Comparison of ENCODE assay signal across 8 cellular contexts in genomic region chr16:2514333-2515179, GRCh38. TPM values are rescaled to one million over a fixed set of nuclear protein-coding genes. Genes with fewer than 3 reads are reported as not detected.
A peak's percentile ranks its signal among the peaks of the same experiment; 100 is the strongest.
DNase-seq lines count a peak whose midpoint lies in the region; ATAC-seq and TF ChIP-seq lines count a peak whose summit lies in the region.

No MANE protein-coding gene starts in this region.

- H3K4me2 ChIP-seq in PC-3 (ENCODE audit: low read length): peak overlapping the region; percentile 99

- no peaks in the 10 kb centered on the region for H3K36me3 Mint-ChIP-seq in mesothelial cell of epicardium

- H4K20me1 ChIP-seq in PC-3 (ENCODE audit: low read length): peaks cover 40% of the 10 kb centered on the region

- H3K4me3 ChIP-seq in PC-3 (ENCODE audit: low read length) (peak overlapping the region; percentile 81), upper lobe of right lung (peak overlapping the region; percentile 88)

- ATAC-seq in PC-3 (no peak), upper lobe of right lung (peak; percentile 16)

- POLR2A ChIA-PET in PC-3 (lab: Charles Lee; ENCODE audit: unreplicated experiment): no interaction called here

- H3K9me3 Mint-ChIP-seq in mesothelial cell of epicardium: no peaks in the 10 kb centered on the region

- TF ChIP-seq CTCF in PC-3 (conservative IDR thresholded peaks at IDR 0.05; ENCODE audit: low read depth, low read length) (no peak), mesothelial cell of epicardium (IDR thresholded peaks at IDR 0.05; ENCODE audit: unreplicated experiment) (no peak), upper lobe of right lung (IDR thresholded peaks at IDR 0.05) (no peak)

- no peaks in the 10 kb centered on the region for H3F3A ChIP-seq in PC-3 (ENCODE audit: low read length, unreplicated experiment)

- intact Hi-C loops in PC-3 (cut with micrococcal nuclease): no loop called here
- intact Hi-C loops in upper lobe of right lung (cut with DNase I): no loop called here

- H3K36me3 ChIP-seq in ES-I3 (ENCODE audit: insufficient read depth, low read length) (no peaks in the 10 kb centered on the region), PC-3 (ENCODE audit: low read depth, low read length) (no peaks in the 10 kb centered on the region), upper lobe of right lung (peaks cover 7% of the 10 kb centered on the region)

- H2AFZ ChIP-seq in PC-3 (ENCODE audit: low read length): no peak overlapping the region

- peak overlapping the region; percentile 95 for H3K27ac Mint-ChIP-seq in mesothelial cell of epicardium

- H3K27me3 Mint-ChIP-seq in mesothelial cell of epicardium (ENCODE audit: low read depth): peaks cover 3% of the 10 kb centered on the region

- H3K9me3 ChIP-seq in ES-I3 (ENCODE audit: control insufficient read depth, insufficient read depth, low read length) (no peaks in the 10 kb centered on the region), PC-3 (ENCODE audit: low read length) (no peaks in the 10 kb centered on the region), upper lobe of right lung (no peaks in the 10 kb centered on the region)

- DNase-seq in PC-3 (no peak), caudate nucleus (lab: John Stamatoyannopoulos, UW) (peak in 3 of 61 donors; percentile 54 to 68 (median 64)), mesothelial cell of epicardium (ENCODE audit: low spot score in 2 of 2, unreplicated experiment in 2 of 2) (no peak), upper lobe of right lung (peak; percentile 85), GDM1 (lab: John Stamatoyannopoulos, UW) (no peak), GF-D8 (lab: John Stamatoyannopoulos, UW) (no peak), NCI-H1694 (lab: John Stamatoyannopoulos, UW) (no peak)

- no peaks in the 10 kb centered on the region for H3K27me3 ChIP-seq in PC-3 (ENCODE audit: low read length)
- no peaks in the 10 kb centered on the region for H3K27me3 ChIP-seq in upper lobe of right lung

- H3K4me1 Mint-ChIP-seq in mesothelial cell of epicardium: peaks cover 50% of the 10 kb centered on the region

- BruUV-seq in PC-3 (replicated peaks; lab: Mats Ljungman, UMichigan): no TSS peak

- H3K79me2 ChIP-seq in PC-3 (ENCODE audit: low read length): peaks cover 57% of the 10 kb centered on the region

- H3K4me1 ChIP-seq in ES-I3 (ENCODE audit: insufficient read depth, low read length) (peaks cover 31% of the 10 kb centered on the region), PC-3 (ENCODE audit: insufficient read depth, low read length) (peaks cover 30% of the 10 kb centered on the region), upper lobe of right lung (peaks cover 59% of the 10 kb centered on the region)

- peak overlapping the region; percentile 90 for H3K4me3 Mint-ChIP-seq in mesothelial cell of epicardium

- CTCF ChIA-PET in PC-3 (lab: Charles Lee): no interaction called here

- H3K9ac ChIP-seq in ES-I3 (ENCODE audit: low read depth, low read length): peak overlapping the region; percentile 92
- peak overlapping the region; percentile 90 for H3K9ac ChIP-seq in PC-3 (ENCODE audit: low read length)

- H3K27ac ChIP-seq in PC-3 (ENCODE audit: low read length) (peak overlapping the region; percentile 55; the same call in 1 of the 2 replicates), caudate nucleus (ENCODE audit: low read depth, low read length) (peak overlapping the region; percentile 99), upper lobe of right lung (peak overlapping the region; percentile 97)

- no peaks in the 10 kb centered on the region for H3K9me2 ChIP-seq in PC-3 (replicated peaks; ENCODE audit: low read length)

RNA-seq across cellular contexts. Expression of gene ATP6V0C, which starts 0.8 kb away (rescaled TPM):
- total RNA-seq in PC-3 (2014; rRNA removed) (67.4 and 80.2 TPM in 2 replicates), mesothelial cell of epicardium (143 to 151 TPM (median 149 TPM) in 3 replicates), upper lobe of right lung (298 TPM)

RNA-seq across cellular contexts. Expression of gene AMDHD2, which starts 5.6 kb away (rescaled TPM):
- 50.3 and 62.8 TPM in 2 replicates for total RNA-seq in PC-3 (2014; rRNA removed)
- 46.3 to 47.2 TPM (median 46.4 TPM) in 3 replicates for total RNA-seq in mesothelial cell of epicardium
- total RNA-seq in upper lobe of right lung: 61.7 TPM

RNA-seq across cellular contexts. Expression of gene CEMP1, which starts 16.7 kb away (rescaled TPM):
- total RNA-seq in PC-3 (2014; rRNA removed) (0.46 TPM in 1 of 2 replicates, not detected in the other), mesothelial cell of epicardium (0.75 to 1.7 TPM (median 1.1 TPM) in 3 replicates), upper lobe of right lung (1.4 TPM)

RNA-seq across cellular contexts. Expression of gene PDPK1, which starts 23.3 kb away (rescaled TPM):
- total RNA-seq in PC-3 (2014; rRNA removed) (13.7 and 18.9 TPM in 2 replicates), mesothelial cell of epicardium (40.4 to 44.6 TPM (median 42.7 TPM) in 3 replicates), upper lobe of right lung (90.9 TPM)

RNA-seq across cellular contexts. Expression of gene TBC1D24, which starts 39.6 kb away (rescaled TPM):
- total RNA-seq in PC-3 (2014; rRNA removed) (11.3 and 15.2 TPM in 2 replicates), mesothelial cell of epicardium (24.2 to 25.0 TPM (median 24.7 TPM) in 3 replicates), upper lobe of right lung (43.7 TPM)
